Comparison of ENCODE assay signal across 10 cellular contexts in the genomic region with DNA sequence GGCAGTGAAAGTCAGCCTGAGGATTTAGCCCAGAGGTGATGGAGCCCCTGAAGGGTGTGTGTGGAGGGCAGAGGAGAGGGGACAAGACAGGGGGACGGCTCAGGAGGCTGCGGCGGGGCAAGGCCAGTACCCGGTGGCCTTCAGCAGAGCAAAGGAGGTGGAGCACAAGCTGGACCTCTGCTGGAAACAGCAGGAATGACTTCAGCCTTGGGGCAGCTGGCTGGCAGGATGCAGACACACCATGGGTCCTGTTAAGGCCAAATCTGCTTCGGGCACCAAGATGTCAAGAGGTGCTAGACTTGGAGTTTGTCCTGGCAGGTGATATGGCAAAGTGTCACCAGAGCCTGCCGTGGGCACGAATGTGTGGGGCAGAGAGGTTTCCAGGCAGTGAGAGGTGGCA.
DNase-seq lines count a peak whose midpoint lies in the region; TF ChIP-seq lines count a peak whose summit lies in the region.
"Had no signal": no experiment of that assay in that cellular context is flagged by ENCODE, and none has a peak within 500 bp of the region (broad histone marks: within the 10 kb centered on the region; RNA-seq: fewer than 3 reads in every experiment).

No MANE protein-coding gene starts in this region.

- WGBS in suprapubic skin = 81% methylated on average over 7 of the region's 7 CpGs

- peak overlapping the region; percentile 82 for H3K27ac Mint-ChIP-seq in activated T-cell treated with anti-CD3 and anti-CD28 coated beads, Interleukin-2, amount 50 U/mL, for 24 hours
- H3K27ac Mint-ChIP-seq in activated CD4-positive, alpha-beta memory T cell treated with anti-CD3 and anti-CD28 coated beads for 36 hours = peak overlapping the region; percentile 68

- peak overlapping the region; percentile 41 for H3K4me3 ChIP-seq in suprapubic skin
- peak overlapping the region in 2 of 59 donors; percentile 29 to 56 for H3K4me3 ChIP-seq in dorsolateral prefrontal cortex

- H3K27me3 ChIP-seq in suprapubic skin (no peaks in the 10 kb centered on the region), dorsolateral prefrontal cortex (no peaks in the 10 kb centered on the region)

- peak overlapping the region; percentile 51 for H3K4me3 Mint-ChIP-seq in activated T-cell treated with anti-CD3 and anti-CD28 coated beads, Interleukin-2, amount 50 U/mL, for 24 hours
- no peak overlapping the region for H3K4me3 Mint-ChIP-seq in activated CD4-positive, alpha-beta memory T cell treated with anti-CD3 and anti-CD28 coated beads for 36 hours

- no peak for TF ChIP-seq POLR2A in suprapubic skin (IDR thresholded peaks at IDR 0.05)

- TF ChIP-seq CTCF in suprapubic skin (IDR thresholded peaks at IDR 0.05) = no peak
- TF ChIP-seq CTCF in dorsolateral prefrontal cortex (IDR thresholded peaks at IDR 0.05 in 54 of 56, conservative IDR thresholded peaks at IDR 0.05 in 2 of 56; ENCODE audit: low read depth in 1 of 56, partially characterized antibody in 56 of 56) = no peak

- no peaks in the 10 kb centered on the region for H3K9me3 Mint-ChIP-seq in activated T-cell treated with anti-CD3 and anti-CD28 coated beads, Interleukin-2, amount 50 U/mL, for 24 hours
- no peaks in the 10 kb centered on the region for H3K9me3 Mint-ChIP-seq in activated CD4-positive, alpha-beta memory T cell treated with anti-CD3 and anti-CD28 coated beads for 36 hours

- CTCF ChIA-PET in activated CD4-positive, alpha-beta memory T cell treated with anti-CD3 and anti-CD28 coated beads for 36 hours (lab: Charles Lee) = interaction anchor here (0.6 to 1.8 kb wide), 2 partner anchors 43 to 143 kb away, joined by 3 to 8 read pairs; no protein-coding TSS in a partner anchor

- H3K4me1 Mint-ChIP-seq in activated T-cell treated with anti-CD3 and anti-CD28 coated beads, Interleukin-2, amount 50 U/mL, for 24 hours (ENCODE audit: low read depth) = peaks cover 92% of the 10 kb centered on the region
- peaks cover 74% of the 10 kb centered on the region for H3K4me1 Mint-ChIP-seq in activated CD4-positive, alpha-beta memory T cell treated with anti-CD3 and anti-CD28 coated beads for 36 hours (ENCODE audit: low read depth)

- intact Hi-C loops in activated CD4-positive, alpha-beta memory T cell treated with anti-CD3 and anti-CD28 coated beads for 36 hours (cut with micrococcal nuclease) = no loop called here
- intact Hi-C loops in dorsolateral prefrontal cortex (cut with DNase I) = no loop called here

- DNase-seq in activated T-cell treated with anti-CD3 and anti-CD28 coated beads, Interleukin-2, amount 50 U/mL, for 24 hours = no peak
- no peak for DNase-seq in activated T-cell treated with anti-CD3 and anti-CD28 coated beads, Interleukin-2, amount 50 U/mL, for 1 hour
- DNase-seq in activated CD4-positive, alpha-beta memory T cell treated with anti-CD3 and anti-CD28 coated beads for 36 hours = no peak
- peak; percentile 37 for DNase-seq in hepatic stellate cell (ENCODE audit: low spot score)
- DNase-seq in suprapubic skin (ENCODE audit: low spot score in 2 of 2) = no peak
- DNase-seq in caudate nucleus (lab: John Stamatoyannopoulos, UW) = no peak
- DNase-seq in dorsolateral prefrontal cortex = no peak
- DNase-seq in superior temporal gyrus (ENCODE audit: extremely low spot score) = no peak
- DNase-seq: activated CD4-positive, alpha-beta T cell treated with anti-CD3 and anti-CD28 coated beads for 48 hours; hypothalamus had no signal

- TF ChIP-seq EP300 in suprapubic skin (IDR thresholded peaks at IDR 0.05) = no peak

- POLR2A ChIA-PET in activated CD4-positive, alpha-beta memory T cell treated with anti-CD3 and anti-CD28 coated beads for 36 hours (lab: Charles Lee) = no interaction called here

- peaks cover 20% of the 10 kb centered on the region for H3K36me3 ChIP-seq in suprapubic skin

- no peaks in the 10 kb centered on the region for H3K9me3 ChIP-seq in suprapubic skin

- no peak overlapping the region for H3K27ac ChIP-seq in suprapubic skin
- H3K27ac ChIP-seq in caudate nucleus (ENCODE audit: low read depth, low read length) = no peak overlapping the region
- peak overlapping the region in 9 of 59 donors; percentile 7 to 82 (median 36) for H3K27ac ChIP-seq in dorsolateral prefrontal cortex

- peaks cover 84% of the 10 kb centered on the region for H3K36me3 Mint-ChIP-seq in activated T-cell treated with anti-CD3 and anti-CD28 coated beads, Interleukin-2, amount 50 U/mL, for 24 hours (ENCODE audit: low read depth)
- H3K36me3 Mint-ChIP-seq in activated CD4-positive, alpha-beta memory T cell treated with anti-CD3 and anti-CD28 coated beads for 36 hours = peaks cover 36% of the 10 kb centered on the region

- H3K27me3 Mint-ChIP-seq in activated T-cell treated with anti-CD3 and anti-CD28 coated beads, Interleukin-2, amount 50 U/mL, for 24 hours = no peaks in the 10 kb centered on the region
- no peaks in the 10 kb centered on the region for H3K27me3 Mint-ChIP-seq in activated CD4-positive, alpha-beta memory T cell treated with anti-CD3 and anti-CD28 coated beads for 36 hours

- H3K4me1 ChIP-seq in suprapubic skin = peaks cover 23% of the 10 kb centered on the region
